ENCODE assay signal across 12 cellular contexts in the genomic region with DNA sequence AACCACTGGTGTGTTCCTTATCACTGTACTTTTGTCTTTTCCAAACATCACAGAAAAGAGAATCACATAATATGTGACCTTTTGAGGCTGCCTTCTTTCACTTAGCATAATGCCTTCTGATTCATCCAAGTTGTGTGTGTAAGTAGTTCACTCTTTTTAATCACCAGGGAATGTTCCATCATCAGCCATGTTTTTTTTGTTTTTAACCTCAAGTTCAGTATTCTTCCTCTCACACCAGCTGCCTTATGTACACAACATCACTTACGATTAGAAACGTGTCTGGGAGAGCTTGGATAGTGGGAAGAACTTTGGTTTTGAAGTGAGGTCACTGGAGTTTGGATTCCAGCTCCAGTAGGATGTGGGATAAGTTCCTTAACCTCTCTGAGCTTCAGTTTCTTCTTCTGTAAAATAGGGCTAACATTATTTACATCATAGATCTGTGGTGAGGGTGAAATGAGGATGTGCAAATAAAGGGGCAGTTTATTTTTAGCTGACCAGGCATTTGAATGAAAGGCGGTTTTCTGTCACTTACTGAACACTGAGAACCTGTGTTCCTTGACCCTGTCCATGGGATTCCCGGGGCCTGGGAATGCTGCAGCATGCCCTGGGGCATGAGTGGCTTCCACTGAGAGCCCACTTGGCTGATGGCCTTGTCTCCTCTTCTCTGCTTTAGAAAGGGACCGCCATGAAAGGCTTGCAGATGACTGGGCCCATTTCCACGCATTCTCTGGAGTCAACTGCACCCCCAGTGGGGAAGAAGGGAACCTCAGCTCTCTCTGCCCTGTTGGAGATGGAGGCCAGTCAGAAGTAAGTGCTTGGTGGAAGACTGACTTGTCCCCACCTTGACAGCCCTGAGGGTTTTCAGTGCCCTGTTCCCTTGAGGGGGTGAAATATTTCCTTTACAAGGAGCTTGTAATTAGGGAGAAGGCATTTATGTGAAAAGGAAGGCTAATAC.
A peak's percentile ranks its signal among the peaks of the same experiment; 100 is the strongest.
DNase-seq lines count a peak whose midpoint lies in the region; ATAC-seq and TF ChIP-seq lines count a peak whose summit lies in the region.
"Had no signal": no experiment of that assay in that cellular context is flagged by ENCODE, and none has a peak within 500 bp of the region (broad histone marks: within the 10 kb centered on the region; RNA-seq: fewer than 3 reads in every experiment).

No MANE protein-coding gene starts in this region.

- H3K27ac Mint-ChIP-seq in activated CD8-positive, alpha-beta T cell treated with anti-CD3 and anti-CD28 coated beads, Interleukin-2, amount 10 ng/mL, durations not matched to agents 7 days and 5 days: no peak overlapping the region

- DNase-seq in ELF-1 (ENCODE audit: low read depth, low spot score) (peak; percentile 7), HEK293T (ENCODE audit: extremely low spot score) (peak; percentile 53), left lung (no peak), NCI-H2081 treated with DMSO at 0.1 percent for 48 hours (lab: John Stamatoyannopoulos, UW) (no peak), globus pallidus (ENCODE audit: low spot score) (no peak), NCI-H524 treated with DMSO at 0.1 percent for 48 hours (lab: John Stamatoyannopoulos, UW) (no peak)
- peak; percentile 23 for DNase-seq in activated CD8-positive, alpha-beta T cell treated with anti-CD3 and anti-CD28 coated beads, Interleukin-2, amount 10 ng/mL, durations not matched to agents 7 days and 5 days
- DNase-seq: effector CD8-positive, alpha-beta T cell; T1000 had no signal

- H3K4me3 Mint-ChIP-seq in activated CD8-positive, alpha-beta T cell treated with anti-CD3 and anti-CD28 coated beads, Interleukin-2, amount 10 ng/mL, durations not matched to agents 7 days and 5 days: no peak overlapping the region
- H3K4me3 Mint-ChIP-seq: IgD-negative memory B cell had no signal

- no peak overlapping the region for H3K4me3 ChIP-seq in left lung

- H3K27me3 Mint-ChIP-seq in activated CD8-positive, alpha-beta T cell treated with anti-CD3 and anti-CD28 coated beads, Interleukin-2, amount 10 ng/mL, durations not matched to agents 7 days and 5 days (ENCODE audit: low read depth): no peaks in the 10 kb centered on the region
- H3K27me3 Mint-ChIP-seq: IgD-negative memory B cell had no signal

- ATAC-seq in activated CD8-positive, alpha-beta T cell treated with anti-CD3 and anti-CD28 coated beads, Interleukin-2, amount 10 ng/mL, durations not matched to agents 7 days and 5 days: no peak
- peak; percentile 58 for ATAC-seq in left lung
- ATAC-seq in GM18502 (IDR thresholded peaks at IDR 0.05; ENCODE audit: poor library complexity, unreplicated experiment): no peak

- H3K4me1 ChIP-seq in left lung: no peaks in the 10 kb centered on the region

- H3K36me3 ChIP-seq in left lung: peaks cover 0 to 89% of the 10 kb centered on the region in 2 donors

- H3K27me3 ChIP-seq in left lung: no peaks in the 10 kb centered on the region
- H3K27me3 ChIP-seq: neutrophil had no signal

- TF ChIP-seq CTCF in left lung (IDR thresholded peaks at IDR 0.05): no peak

- intact Hi-C loops in left lung (cut with DNase I): no loop called here

- peak overlapping the region in 1 of 2 donors; percentile 37 for H3K27ac ChIP-seq in left lung
- H3K27ac ChIP-seq: neutrophil had no signal

- CTCF ChIA-PET in HEK293T (lab: Yijun Ruan, JAX): interaction anchor here (0.7 kb wide), 1 partner anchor 10 kb away, joined by 4 read pairs; no protein-coding TSS in a partner anchor
- CTCF ChIA-PET in activated CD8-positive, alpha-beta T cell treated with anti-CD3 and anti-CD28 coated beads, Interleukin-2, amount 10 ng/mL, durations not matched to agents 7 days and 5 days (lab: Charles Lee): interaction anchor here (0.6 to 1.0 kb wide), 4 partner anchors 30 to 180 kb away, joined by 3 to 4 read pairs (median 3); no protein-coding TSS in a partner anchor

- POLR2A ChIA-PET in HEK293T (lab: Yijun Ruan, JAX): interaction anchor here (0.9 kb wide), 1 partner anchor 94 kb away, joined by 3 read pairs; no protein-coding TSS in a partner anchor
- POLR2A ChIA-PET in activated CD8-positive, alpha-beta T cell treated with anti-CD3 and anti-CD28 coated beads, Interleukin-2, amount 10 ng/mL, durations not matched to agents 7 days and 5 days (lab: Charles Lee): interaction anchor here (1.0 kb wide), 1 partner anchor 11 kb away, joined by 3 read pairs; no protein-coding TSS in a partner anchor

- H3K36me3 Mint-ChIP-seq in activated CD8-positive, alpha-beta T cell treated with anti-CD3 and anti-CD28 coated beads, Interleukin-2, amount 10 ng/mL, durations not matched to agents 7 days and 5 days (ENCODE audit: low read depth): peaks cover 61% of the 10 kb centered on the region

- no peaks in the 10 kb centered on the region for H3K9me3 ChIP-seq in left lung
- H3K9me3 ChIP-seq: neutrophil had no signal

- H3K9me3 Mint-ChIP-seq in activated CD8-positive, alpha-beta T cell treated with anti-CD3 and anti-CD28 coated beads, Interleukin-2, amount 10 ng/mL, durations not matched to agents 7 days and 5 days (ENCODE audit: insufficient read depth): no peaks in the 10 kb centered on the region
- H3K9me3 Mint-ChIP-seq: IgD-negative memory B cell had no signal

- H3K4me1 Mint-ChIP-seq in activated CD8-positive, alpha-beta T cell treated with anti-CD3 and anti-CD28 coated beads, Interleukin-2, amount 10 ng/mL, durations not matched to agents 7 days and 5 days (ENCODE audit: low read depth): no peaks in the 10 kb centered on the region

TF ChIP-seq in HEK293T, 16 proteins besides CTCF, POLR2A, EP300 and RAD21:
- TF ChIP-seq LEF1 (IDR thresholded peaks at IDR 0.05; ENCODE audit: borderline replicate concordance) (no peak), ZNF384 (IDR thresholded peaks at IDR 0.05) (no peak), ELF4 (IDR thresholded peaks at IDR 0.05) (no peak), FOXK2 (IDR thresholded peaks at IDR 0.05) (no peak), SP1 (IDR thresholded peaks at IDR 0.05) (no peak), L3MBTL2 (conservative IDR thresholded peaks at IDR 0.05) (no peak), BHLHE40 (IDR thresholded peaks at IDR 0.05; ENCODE audit: borderline replicate concordance) (no peak), FOXA1 (IDR thresholded peaks at IDR 0.05) (no peak), FOXM1 (IDR thresholded peaks at IDR 0.05; ENCODE audit: borderline replicate concordance) (no peak), SUZ12 (IDR thresholded peaks at IDR 0.05) (no peak), TARDBP (IDR thresholded peaks at IDR 0.05) (no peak), NFRKB (IDR thresholded peaks at IDR 0.05) (no peak), CTBP1 (IDR thresholded peaks at IDR 0.05; ENCODE audit: borderline replicate concordance) (no peak), HDGF (IDR thresholded peaks at IDR 0.05; ENCODE audit: borderline replicate concordance) (no peak), ARNT (IDR thresholded peaks at IDR 0.05) (no peak)
- TF ChIP-seq, protein P1, sequence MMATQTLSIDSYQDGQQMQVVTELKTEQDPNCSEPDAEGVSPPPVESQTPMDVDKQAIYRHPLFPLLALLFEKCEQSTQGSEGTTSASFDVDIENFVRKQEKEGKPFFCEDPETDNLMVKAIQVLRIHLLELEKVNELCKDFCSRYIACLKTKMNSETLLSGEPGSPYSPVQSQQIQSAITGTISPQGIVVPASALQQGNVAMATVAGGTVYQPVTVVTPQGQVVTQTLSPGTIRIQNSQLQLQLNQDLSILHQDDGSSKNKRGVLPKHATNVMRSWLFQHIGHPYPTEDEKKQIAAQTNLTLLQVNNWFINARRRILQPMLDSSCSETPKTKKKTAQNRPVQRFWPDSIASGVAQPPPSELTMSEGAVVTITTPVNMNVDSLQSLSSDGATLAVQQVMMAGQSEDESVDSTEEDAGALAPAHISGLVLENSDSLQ (IDR thresholded peaks at IDR 0.05): no peak

Comparison
In these comparisons a context has a peak if more than half of its experiments do, and no peak if none do; other contexts are left out.
1. DNase-seq: peak in ELF-1 (single experiment), HEK293T (single experiment) and activated CD8-positive, alpha-beta T cell treated with anti-CD3 and anti-CD28 coated beads, Interleukin-2, amount 10 ng/mL, durations not matched to agents 7 days and 5 days (single experiment); none in left lung (0 of 2), NCI-H2081 treated with DMSO at 0.1 percent for 48 hours (single experiment), globus pallidus (single experiment) and NCI-H524 treated with DMSO at 0.1 percent for 48 hours (single experiment).